1 cellular context compared by ENCODE assay signal in genomic region chr7:101814081-101814995, GRCh38.
TF ChIP-seq lines count a peak whose summit lies in the region.

No MANE protein-coding gene starts in this region.

TF ChIP-seq in HepG2, 621 proteins besides CTCF, POLR2A, EP300 and RAD21 (continued from another document and continues in another):
- TF ChIP-seq SP4 (CRISPR knock-in tag; IDR thresholded peaks at IDR 0.05) (peak; percentile 28; the same call in 1 of the 2 replicates), THAP11 (CRISPR knock-in tag; IDR thresholded peaks at IDR 0.05) (no peak), ATF7-NPFF (CRISPR knock-in tag; IDR thresholded peaks at IDR 0.05; ENCODE audit: low read depth) (peak; percentile 81), GMEB2 (CRISPR knock-in tag; IDR thresholded peaks at IDR 0.05; ENCODE audit: low read depth) (no peak), CC2D1A (CRISPR knock-in tag; IDR thresholded peaks at IDR 0.05) (no peak), FUBP1 (CRISPR knock-in tag; IDR thresholded peaks at IDR 0.05; ENCODE audit: borderline replicate concordance) (no peak), SRY (CRISPR knock-in tag; IDR thresholded peaks at IDR 0.05) (peak; percentile 79; the same call in 1 of the 2 replicates), HNF4G (IDR thresholded peaks at IDR 0.05; ENCODE audit: borderline replicate concordance, low read depth, low read length) (no peak), HNF4G (CRISPR knock-in tag; IDR thresholded peaks at IDR 0.05; ENCODE audit: borderline replicate concordance, low read depth) (no peak), CHD2 (IDR thresholded peaks at IDR 0.05; ENCODE audit: low read depth, low read length) (no peak), MLXIP (CRISPR knock-in tag; IDR thresholded peaks at IDR 0.05; ENCODE audit: borderline replicate concordance) (no peak), SKI (IDR thresholded peaks at IDR 0.05; ENCODE audit: partially characterized antibody) (peak; percentile 21), ZBTB26 (CRISPR knock-in tag; IDR thresholded peaks at IDR 0.05; ENCODE audit: borderline replicate concordance) (no peak), TRIM22 (IDR thresholded peaks at IDR 0.05) (no peak), MAFG (CRISPR knock-in tag; IDR thresholded peaks at IDR 0.05) (no peak), NR3C1 (CRISPR knock-in tag; IDR thresholded peaks at IDR 0.05) (no peak), ZNF740 (CRISPR knock-in tag; IDR thresholded peaks at IDR 0.05) (peak; percentile 85; the same call in 1 of the 2 replicates), ZBTB39 (CRISPR knock-in tag; IDR thresholded peaks at IDR 0.05) (no peak), ZKSCAN1 (IDR thresholded peaks at IDR 0.05; ENCODE audit: low read length) (no peak), ZNF646 (CRISPR knock-in tag; IDR thresholded peaks at IDR 0.05) (no peak), KLF9 (CRISPR knock-in tag; IDR thresholded peaks at IDR 0.05; ENCODE audit: low read depth) (no peak), BHLHE40 (IDR thresholded peaks at IDR 0.05; ENCODE audit: low read length) (peak; percentile 94), ZNF691 (CRISPR knock-in tag; IDR thresholded peaks at IDR 0.05; ENCODE audit: borderline replicate concordance, low read depth) (peak; percentile 49; the same call in 1 of the 2 replicates), ZNF460 (CRISPR knock-in tag; IDR thresholded peaks at IDR 0.05; ENCODE audit: borderline replicate concordance) (no peak), ZNF496 (CRISPR knock-in tag; IDR thresholded peaks at IDR 0.05; ENCODE audit: insufficient replicate concordance) (no peak), ZNF431 (CRISPR knock-in tag; IDR thresholded peaks at IDR 0.05; ENCODE audit: borderline replicate concordance, low read depth) (peak; percentile 26; the same call in 1 of the 2 replicates), ZNF569 (CRISPR knock-in tag; IDR thresholded peaks at IDR 0.05; ENCODE audit: borderline replicate concordance) (no peak), PTBP1 (IDR thresholded peaks at IDR 0.05; ENCODE audit: low read depth, low read length, poor library complexity, severe bottlenecking) (no peak), ZNF10 (CRISPR knock-in tag; IDR thresholded peaks at IDR 0.05; ENCODE audit: borderline replicate concordance, low read depth) (no peak), ARID5B (CRISPR knock-in tag; IDR thresholded peaks at IDR 0.05) (peak; percentile 19; the same call in 1 of the 2 replicates), MED1 (CRISPR knock-in tag; IDR thresholded peaks at IDR 0.05) (peak; percentile 35; the same call in 1 of the 2 replicates)
